14 cellular contexts compared by ENCODE assay signal in genomic region chr11:90493379-90493778, GRCh38.
"Had no signal": no experiment of that assay in that cellular context is flagged by ENCODE, and none has a peak within 500 bp of the region (broad histone marks: within the 10 kb centered on the region; RNA-seq: fewer than 3 reads in every experiment).

No MANE protein-coding gene starts in this region.

- DNase-seq: effector CD4-positive, alpha-beta T cell; foreskin melanocyte; heart left ventricle; hippocampal formation; kidney glomerular epithelial cell; naive thymus-derived CD4-positive, alpha-beta T cell; nephron progenitor cell; sigmoid colon; stimulated activated naive CD4-positive, alpha-beta T cell treated with Interleukin-2 at 50 U/mL for 16 hours had no signal

- H3K27ac ChIP-seq: coronary artery, heart left ventricle, neutrophil, sigmoid colon, skin epidermis had no signal

- H3K36me3 ChIP-seq: heart left ventricle, neutrophil, sigmoid colon had no signal

- H3K4me3 ChIP-seq: coronary artery, heart left ventricle, sigmoid colon, skin epidermis had no signal

- H3K9me3 ChIP-seq: neutrophil, sigmoid colon had no signal

- ATAC-seq: heart left ventricle; naive thymus-derived CD4-positive, alpha-beta T cell had no signal

- FAIRE-seq: islet of Langerhans, urothelium cell line had no signal

- H3K27me3 ChIP-seq: heart left ventricle, neutrophil, sigmoid colon had no signal

- H3K4me1 ChIP-seq: heart left ventricle, sigmoid colon had no signal
